Comparison of ENCODE assay signal across 6 cellular contexts in genomic region chr16:35141303-35141702, GRCh38.
"Had no signal": no experiment of that assay in that cellular context is flagged by ENCODE, and none has a peak within 500 bp of the region (broad histone marks: within the 10 kb centered on the region; RNA-seq: fewer than 3 reads in every experiment).

No MANE protein-coding gene starts in this region.

- ATAC-seq: HepG2, K562 had no signal

- H3K4me3 ChIP-seq: K562 had no signal

- H3K4me3 Mint-ChIP-seq: IgD-negative memory B cell had no signal

- H3K36me3 Mint-ChIP-seq: IgD-negative memory B cell had no signal

- H3K27ac ChIP-seq: HL-60 had no signal

- H3K4me1 Mint-ChIP-seq: IgD-negative memory B cell had no signal

- DNase-seq: IMR-90, KBM-7 had no signal

- H3K27me3 Mint-ChIP-seq: IgD-negative memory B cell had no signal
